Comparison of ENCODE assay signal across 9 cellular contexts in genomic region chr5:135930029-135930948, GRCh38. TPM values are rescaled to one million over a fixed set of nuclear protein-coding genes. Genes with fewer than 3 reads are reported as not detected.
DNase-seq lines count a peak whose midpoint lies in the region; ATAC-seq and TF ChIP-seq lines count a peak whose summit lies in the region.
"Had no signal": no experiment of that assay in that cellular context is flagged by ENCODE, and none has a peak within 500 bp of the region (broad histone marks: within the 10 kb centered on the region; RNA-seq: fewer than 3 reads in every experiment).

No MANE protein-coding gene starts in this region.

- H2AFZ ChIP-seq in neural cell (ENCODE audit: low read depth, low read length) = no peak overlapping the region

- TF ChIP-seq CTCF in endothelial cell (IDR thresholded peaks at IDR 0.05; ENCODE audit: unreplicated experiment) (no peak), neural cell (IDR thresholded peaks at IDR 0.05; ENCODE audit: poor library complexity, severe bottlenecking) (peak; percentile 7)

- POLR2A ChIA-PET in CD4-positive, alpha-beta memory T cell (lab: Charles Lee; ENCODE audit: partially characterized antibody) = no interaction called here

- peaks cover 17% of the 10 kb centered on the region for H3K27me3 ChIP-seq in CD4-positive, alpha-beta memory T cell (ENCODE audit: insufficient read depth, low read length)
- H3K27me3 ChIP-seq in HUES6 (ENCODE audit: control insufficient read depth, insufficient read depth, low read length) (peaks cover 85% of the 10 kb centered on the region), neural cell (ENCODE audit: insufficient read depth, low read depth, low read length) (peaks cover 67% of the 10 kb centered on the region)

- H3K36me3 Mint-ChIP-seq in CD4-positive, alpha-beta memory T cell = no peaks in the 10 kb centered on the region
- no peaks in the 10 kb centered on the region for H3K36me3 Mint-ChIP-seq in endothelial cell (ENCODE audit: low read depth, unreplicated experiment)

- H3K79me2 ChIP-seq in neural cell (replicated peaks; ENCODE audit: insufficient read depth, low read length) = no peaks in the 10 kb centered on the region

- H3K4me2 ChIP-seq in neural cell (ENCODE audit: low read length) = no peak overlapping the region

- no peaks in the 10 kb centered on the region for H3K36me3 ChIP-seq in CD4-positive, alpha-beta memory T cell (ENCODE audit: insufficient read depth, low read length)
- H3K36me3 ChIP-seq in HUES6 (ENCODE audit: control insufficient read depth, insufficient read depth, low read length) (no peaks in the 10 kb centered on the region), neural cell (ENCODE audit: insufficient read depth, low read length) (no peaks in the 10 kb centered on the region)

- H3K27ac ChIP-seq in CD4-positive, alpha-beta memory T cell (ENCODE audit: low read depth, low read length) = no peak overlapping the region
- no peak overlapping the region for H3K27ac ChIP-seq in HUES6 (ENCODE audit: low read depth, low read length)
- H3K27ac ChIP-seq in neural cell (ENCODE audit: low read length) = no peak overlapping the region

- no peak for TF ChIP-seq EP300 in neural cell (conservative IDR thresholded peaks at IDR 0.05; ENCODE audit: poor library complexity, severe bottlenecking)

- no peak for TF ChIP-seq RAD21 in neural cell (conservative IDR thresholded peaks at IDR 0.05)

- H3K4me1 Mint-ChIP-seq in CD4-positive, alpha-beta memory T cell = peaks cover 0 to 6% (median 0%) of the 10 kb centered on the region in 4 donors
- no peaks in the 10 kb centered on the region for H3K4me1 Mint-ChIP-seq in endothelial cell (ENCODE audit: unreplicated experiment)
- H3K4me1 Mint-ChIP-seq: central memory CD8-positive, alpha-beta T cell had no signal

- H3K9ac ChIP-seq in HUES6 (ENCODE audit: low read length) = peak overlapping the region; percentile 56
- no peak overlapping the region for H3K9ac ChIP-seq in neural cell (ENCODE audit: low read length)

- H3K27ac Mint-ChIP-seq in CD4-positive, alpha-beta memory T cell = no peak overlapping the region
- no peak overlapping the region for H3K27ac Mint-ChIP-seq in endothelial cell (ENCODE audit: unreplicated experiment)

- H3K4me3 ChIP-seq in CD4-positive, alpha-beta memory T cell (ENCODE audit: low read length in 2 of 2) = no peak overlapping the region
- peak overlapping the region; percentile 71 for H3K4me3 ChIP-seq in HUES6 (ENCODE audit: low read depth, low read length)
- H3K4me3 ChIP-seq in neural cell (ENCODE audit: low read length) = peak overlapping the region; percentile 59

- H3K4me3 Mint-ChIP-seq in CD4-positive, alpha-beta memory T cell = peak overlapping the region in 7 of 8 donors; percentile 17 to 75 (median 40)
- H3K4me3 Mint-ChIP-seq in endothelial cell (ENCODE audit: unreplicated experiment) = peak overlapping the region; percentile 80
- H3K4me3 Mint-ChIP-seq: central memory CD8-positive, alpha-beta T cell had no signal

- intact Hi-C loops in CD4-positive, alpha-beta memory T cell (cut with micrococcal nuclease) = no loop called here

- CTCF ChIA-PET in CD4-positive, alpha-beta memory T cell (lab: Charles Lee; ENCODE audit: partially characterized antibody) = interaction anchor here (1.1 kb wide), 1 partner anchor 132 kb away, joined by 3 read pairs; no protein-coding TSS in a partner anchor

- H3K9me2 ChIP-seq in neural cell (ENCODE audit: insufficient read depth, low read length) = no peaks in the 10 kb centered on the region

- H3K27me3 Mint-ChIP-seq in CD4-positive, alpha-beta memory T cell = peaks cover 31 to 42% of the 10 kb centered on the region in 2 donors
- peaks cover 6% of the 10 kb centered on the region for H3K27me3 Mint-ChIP-seq in endothelial cell (ENCODE audit: unreplicated experiment)

- H4K20me1 ChIP-seq in neural cell (ENCODE audit: insufficient read depth) = no peaks in the 10 kb centered on the region

- peaks cover 0 to 16% (median 1%) of the 10 kb centered on the region in 8 donors for H3K9me3 Mint-ChIP-seq in CD4-positive, alpha-beta memory T cell
- H3K9me3 Mint-ChIP-seq in endothelial cell (ENCODE audit: unreplicated experiment) = no peaks in the 10 kb centered on the region
- H3K9me3 Mint-ChIP-seq: central memory CD8-positive, alpha-beta T cell had no signal

- no peak for ATAC-seq in HG02970 (IDR thresholded peaks at IDR 0.05; ENCODE audit: low FRiP score, unreplicated experiment)

- no peaks in the 10 kb centered on the region for H3K9me3 ChIP-seq in CD4-positive, alpha-beta memory T cell (ENCODE audit: control insufficient read depth in 1 of 2, low read length in 2 of 2)
- H3K9me3 ChIP-seq in HUES6 (ENCODE audit: control insufficient read depth, insufficient read depth, low read depth, low read length) (no peaks in the 10 kb centered on the region; the same call in 1 of the 2 replicates), neural cell (ENCODE audit: low read length) (peaks cover 5% of the 10 kb centered on the region)

- DNase-seq in CD4-positive, alpha-beta memory T cell = no peak
- DNase-seq in endothelial cell (ENCODE audit: low spot score) (peak; percentile 30), COR-L47 (lab: John Stamatoyannopoulos, UW) (no peak), LoVo (ENCODE audit: low spot score) (no peak), dermis blood vessel endothelial cell (no peak)

- H3F3A ChIP-seq in neural cell (ENCODE audit: insufficient read depth, low read length, poor library complexity, severe bottlenecking) = no peaks in the 10 kb centered on the region

- H3K4me1 ChIP-seq in CD4-positive, alpha-beta memory T cell (ENCODE audit: insufficient read depth, low read length) = no peaks in the 10 kb centered on the region
- H3K4me1 ChIP-seq in HUES6 (ENCODE audit: control insufficient read depth, insufficient read depth, low read length) = no peaks in the 10 kb centered on the region

TF ChIP-seq in neural cell, 6 proteins besides CTCF, POLR2A, EP300 and RAD21:
- no peak for TF ChIP-seq MXI1 (conservative IDR thresholded peaks at IDR 0.05; ENCODE audit: poor library complexity, severe bottlenecking)
- TF ChIP-seq EZH2 (IDR thresholded peaks at IDR 0.05; ENCODE audit: borderline replicate concordance, insufficient read depth, low read length, poor library complexity, severe bottlenecking) = peak; percentile 76
- no peak for TF ChIP-seq TAF1 (IDR thresholded peaks at IDR 0.05; ENCODE audit: low read depth)
TF ChIP-seq in neural cell: peak in this region for 1.

RNA-seq across cellular contexts. Expression of gene LECT2, which starts 24.5 kb away (rescaled TPM):
- not detected for total RNA-seq in CD4-positive, alpha-beta memory T cell
- polyA plus RNA-seq in CD4-positive, alpha-beta memory T cell = not detected
- total RNA-seq in endothelial cell (ENCODE audit: unreplicated experiment) = not detected
- not detected in 2 replicates for polyA plus RNA-seq in neural cell
- polyA minus RNA-seq in neural cell = not detected in 2 replicates
- not detected in 2 replicates for total RNA-seq in dermis blood vessel endothelial cell

RNA-seq across cellular contexts. Expression of gene IL9, which starts 34.6 kb away (rescaled TPM):
- total RNA-seq in CD4-positive, alpha-beta memory T cell = not detected
- not detected for polyA plus RNA-seq in CD4-positive, alpha-beta memory T cell
- not detected for total RNA-seq in endothelial cell (ENCODE audit: unreplicated experiment)
- not detected in 2 replicates for polyA plus RNA-seq in neural cell
- not detected in 2 replicates for polyA minus RNA-seq in neural cell
- total RNA-seq in dermis blood vessel endothelial cell = not detected in 2 replicates

Comparison
In these comparisons a context has a peak if more than half of its experiments do, and no peak if none do; other contexts are left out.
1. H3K4me3 ChIP-seq: peak in HUES6 (single experiment) and neural cell (single experiment); none in CD4-positive, alpha-beta memory T cell (0 of 2).